Comparison of ENCODE assay signal across 8 cellular contexts in genomic region chr13:50130686-50131051, GRCh38.
A peak's percentile ranks its signal among the peaks of the same experiment; 100 is the strongest.
DNase-seq lines count a peak whose midpoint lies in the region; ATAC-seq lines count a peak whose summit lies in the region.

No MANE protein-coding gene starts in this region.

- H3K4me2 ChIP-seq in BLaER1 (peak overlapping the region; percentile 97), trophoblast cell (ENCODE audit: low read length) (peak overlapping the region; percentile 59)

- ATAC-seq in GM19324 (IDR thresholded peaks at IDR 0.05; ENCODE audit: low FRiP score, unreplicated experiment) (no peak), GM19351 (IDR thresholded peaks at IDR 0.05; ENCODE audit: unreplicated experiment) (no peak)

- H3K4me3 ChIP-seq in BLaER1 (peak overlapping the region; percentile 98), trophoblast cell (ENCODE audit: low read depth, low read length) (no peak overlapping the region)

- H3K23ac ChIP-seq in trophoblast cell (ENCODE audit: low read length) = no peak overlapping the region

- H3K27me3 Mint-ChIP-seq in activated T-cell treated with anti-CD3 and anti-CD28 coated beads, Interleukin-2, amount 50 U/mL, for 24 hours = peaks cover 89% of the 10 kb centered on the region

- no peak overlapping the region for H3K4ac ChIP-seq in trophoblast cell (ENCODE audit: low read depth, low read length)

- H3K4me1 ChIP-seq in BLaER1 (peaks cover 51% of the 10 kb centered on the region), trophoblast cell (ENCODE audit: control insufficient read depth in 1 of 2, insufficient read depth in 2 of 2, low read length in 2 of 2) (peaks cover 21 to 32% of the 10 kb centered on the region in 2 experiments)

- 0 out of 2 replicates have a peak, but pooled peaks cover 7% of the 10 kb centered on the region for H3K36me3 ChIP-seq in BLaER1
- H3K36me3 ChIP-seq in trophoblast cell (ENCODE audit: control insufficient read depth in 1 of 2, insufficient read depth in 2 of 2, low read length in 2 of 2) = no peaks in the 10 kb centered on the region

- H3K9me3 ChIP-seq in BLaER1 (peaks cover 30% of the 10 kb centered on the region), trophoblast cell (ENCODE audit: insufficient read depth, low read depth, low read length) (peaks cover 4% of the 10 kb centered on the region)

- no peak overlapping the region for H2AK5ac ChIP-seq in trophoblast cell (ENCODE audit: low read length)

- no peak overlapping the region for H2BK5ac ChIP-seq in trophoblast cell (ENCODE audit: low read depth, low read length, poor library complexity)

- H3K27me3 ChIP-seq in BLaER1 (peaks cover 52% of the 10 kb centered on the region), trophoblast cell (ENCODE audit: insufficient read depth, low read length) (peaks cover 77% of the 10 kb centered on the region)

- H4K12ac ChIP-seq in trophoblast cell (ENCODE audit: low read depth, low read length) = no peak overlapping the region

- no peak overlapping the region for H2BK12ac ChIP-seq in trophoblast cell (ENCODE audit: low read length)

- WGBS in trophoblast cell (ENCODE audit: extremely low coverage, insufficient coverage, insufficient read length) = no CpG with 5 or more reads among the region's 21 CpGs

- H3K9ac ChIP-seq in BLaER1 (peak overlapping the region; percentile 100), trophoblast cell (ENCODE audit: low read length) (no peak overlapping the region)

- H3K27ac ChIP-seq in BLaER1 (peak overlapping the region; percentile 99), trophoblast cell (ENCODE audit: low read depth, low read length) (no peak overlapping the region)

- H3K79me2 ChIP-seq in trophoblast cell (ENCODE audit: control insufficient read depth, insufficient read depth, low read length, poor library complexity) = peaks cover 1% of the 10 kb centered on the region

- no peak overlapping the region for H4K91ac ChIP-seq in trophoblast cell (ENCODE audit: low read depth, low read length)

- H2AFZ ChIP-seq in trophoblast cell (ENCODE audit: insufficient read depth, low read length, poor library complexity) = no peak overlapping the region

- peak; percentile 6 for DNase-seq in HCEC 1CT
- no peak for DNase-seq in activated T-cell treated with anti-CD3 and anti-CD28 coated beads, Interleukin-2, amount 50 U/mL, for 24 hours
- peak; percentile 30 for DNase-seq in germinal center (ENCODE audit: low spot score)
- DNase-seq in trophoblast cell = peak; percentile 7 to 41
- no peak for DNase-seq in NK-92 treated with Interleukin-12 subunit alpha and Interleukin-12 subunit beta, amount 100 ng/mL, for 24 hours (lab: John Stamatoyannopoulos, UW)

- H2BK120ac ChIP-seq in trophoblast cell (ENCODE audit: insufficient read depth, low read length, poor library complexity) = no peak overlapping the region

- peaks cover 1% of the 10 kb centered on the region for H3K79me1 ChIP-seq in trophoblast cell (ENCODE audit: low read length)

- peak overlapping the region; percentile 44 for H3K27ac Mint-ChIP-seq in activated T-cell treated with anti-CD3 and anti-CD28 coated beads, Interleukin-2, amount 50 U/mL, for 24 hours

- no peak overlapping the region for H3K14ac ChIP-seq in trophoblast cell (ENCODE audit: low read length)

- H4K20me1 ChIP-seq in BLaER1 = no peaks in the 10 kb centered on the region

- H3K36me3 Mint-ChIP-seq in activated T-cell treated with anti-CD3 and anti-CD28 coated beads, Interleukin-2, amount 50 U/mL, for 24 hours (ENCODE audit: low read depth) = peaks cover 5% of the 10 kb centered on the region

- H3K18ac ChIP-seq in trophoblast cell (ENCODE audit: low read length) = no peak overlapping the region

- H3K9me3 Mint-ChIP-seq in activated T-cell treated with anti-CD3 and anti-CD28 coated beads, Interleukin-2, amount 50 U/mL, for 24 hours = no peaks in the 10 kb centered on the region

- peaks cover 69% of the 10 kb centered on the region for H3K4me1 Mint-ChIP-seq in activated T-cell treated with anti-CD3 and anti-CD28 coated beads, Interleukin-2, amount 50 U/mL, for 24 hours (ENCODE audit: low read depth)

- H4K8ac ChIP-seq in trophoblast cell (ENCODE audit: low read depth, low read length) = no peak overlapping the region

- peak overlapping the region; percentile 66 for H3K4me3 Mint-ChIP-seq in activated T-cell treated with anti-CD3 and anti-CD28 coated beads, Interleukin-2, amount 50 U/mL, for 24 hours

Comparison
In these comparisons a context has a peak if more than half of its experiments do, and no peak if none do; other contexts are left out.
1. DNase-seq: peak in HCEC 1CT (single experiment), germinal center (single experiment) and trophoblast cell (2 of 2); none in activated T-cell treated with anti-CD3 and anti-CD28 coated beads, Interleukin-2, amount 50 U/mL, for 24 hours (single experiment) and NK-92 treated with Interleukin-12 subunit alpha and Interleukin-12 subunit beta, amount 100 ng/mL, for 24 hours (single experiment).